In genomic region chr7:128506819-128507218, GRCh38 we compare ENCODE assay signal across 8 cellular contexts. TPM values are rescaled to one million over a fixed set of nuclear protein-coding genes. Genes with fewer than 3 reads are reported as not detected.
DNase-seq lines count a peak whose midpoint lies in the region; ATAC-seq and TF ChIP-seq lines count a peak whose summit lies in the region.
"Not testable (repeated sequence)": the region's sequence is repeated elsewhere in the genome, so short reads cannot be mapped to it uniquely, and the experiment has no call there.

No MANE protein-coding gene starts in this region.

- not testable (repeated sequence) for TF ChIP-seq CTCF in Peyer's patch (IDR thresholded peaks at IDR 0.05); brain (conservative IDR thresholded peaks at IDR 0.05)

- peak in 4 of 5 donors; percentile 18 to 38 (median 34) for DNase-seq in CD4-positive, alpha-beta memory T cell
- peak in 2 of 3 donors; percentile 29 to 49 for DNase-seq in Peyer's patch
- not testable (repeated sequence) for DNase-seq in stimulated activated effector memory CD8-positive, alpha-beta T cell treated with anti-CD3 and anti-CD28 coated beads, Interleukin-12 subunit alpha, Interleukin-12 subunit beta, amount 100 ng/mL, for 72 hours (ENCODE audit: low spot score in 2 of 2)

- H3K4me1 Mint-ChIP-seq in CD4-positive, alpha-beta memory T cell = peaks cover 11 to 36% (median 17%) of the 10 kb centered on the region in 4 donors
- H3K4me1 Mint-ChIP-seq in brain = not testable (repeated sequence)
- peaks cover 32% of the 10 kb centered on the region for H3K4me1 Mint-ChIP-seq in stimulated activated effector memory CD8-positive, alpha-beta T cell treated with anti-CD3 and anti-CD28 coated beads, Interleukin-12 subunit alpha, Interleukin-12 subunit beta, amount 100 ng/mL, for 72 hours

- H3K27ac Mint-ChIP-seq in CD4-positive, alpha-beta memory T cell = peak overlapping the region; percentile 6 to 91 (median 58)
- H3K27ac Mint-ChIP-seq in brain = peak overlapping the region in 3 of 5 experiments; percentile 24 to 75 (median 30)
- H3K27ac Mint-ChIP-seq in stimulated activated effector memory CD8-positive, alpha-beta T cell treated with anti-CD3 and anti-CD28 coated beads, Interleukin-12 subunit alpha, Interleukin-12 subunit beta, amount 100 ng/mL, for 72 hours = peak overlapping the region; percentile 80

- POLR2A ChIA-PET in CD4-positive, alpha-beta memory T cell (lab: Charles Lee; ENCODE audit: partially characterized antibody) = not testable (repeated sequence)

- ATAC-seq in GM18861 (IDR thresholded peaks at IDR 0.05; ENCODE audit: unreplicated experiment) (peak; percentile 38), GM21390 (IDR thresholded peaks at IDR 0.05; ENCODE audit: unreplicated experiment) (peak; percentile 49), HG02678 (IDR thresholded peaks at IDR 0.05; ENCODE audit: unreplicated experiment) (peak; percentile 58), HG03159 (IDR thresholded peaks at IDR 0.05; ENCODE audit: unreplicated experiment) (peak; percentile 63)
- ATAC-seq in stimulated activated effector memory CD8-positive, alpha-beta T cell treated with anti-CD3 and anti-CD28 coated beads, Interleukin-12 subunit alpha, Interleukin-12 subunit beta, amount 100 ng/mL, for 72 hours = peak; percentile 25

- H3K4me3 ChIP-seq in CD4-positive, alpha-beta memory T cell (ENCODE audit: low read length in 2 of 2); Peyer's patch: not testable (repeated sequence)

- H3K4me1 ChIP-seq in CD4-positive, alpha-beta memory T cell (ENCODE audit: insufficient read depth, low read length) = peaks cover 13% of the 10 kb centered on the region
- H3K4me1 ChIP-seq in Peyer's patch = not testable (repeated sequence)

- not testable (repeated sequence) for TF ChIP-seq POLR2A in Peyer's patch (IDR thresholded peaks at IDR 0.05)

- intact Hi-C loops in CD4-positive, alpha-beta memory T cell (cut with micrococcal nuclease) = not testable (repeated sequence)

- H3K27ac ChIP-seq in CD4-positive, alpha-beta memory T cell (ENCODE audit: low read depth, low read length) = not testable (repeated sequence)
- peak overlapping the region in 2 of 4 donors; percentile 11 to 58 for H3K27ac ChIP-seq in Peyer's patch

- H3K9me3 Mint-ChIP-seq in CD4-positive, alpha-beta memory T cell; brain; stimulated activated effector memory CD8-positive, alpha-beta T cell treated with anti-CD3 and anti-CD28 coated beads, Interleukin-12 subunit alpha, Interleukin-12 subunit beta, amount 100 ng/mL, for 72 hours: not testable (repeated sequence)

- peaks cover 8 to 14% of the 10 kb centered on the region in 2 donors for H3K36me3 Mint-ChIP-seq in CD4-positive, alpha-beta memory T cell
- H3K36me3 Mint-ChIP-seq in brain = peaks cover 16% of the 10 kb centered on the region
- H3K36me3 Mint-ChIP-seq in stimulated activated effector memory CD8-positive, alpha-beta T cell treated with anti-CD3 and anti-CD28 coated beads, Interleukin-12 subunit alpha, Interleukin-12 subunit beta, amount 100 ng/mL, for 72 hours = peaks cover 42% of the 10 kb centered on the region

- H3K4me3 Mint-ChIP-seq in CD4-positive, alpha-beta memory T cell = peak overlapping the region; percentile 2 to 68 (median 59)
- not testable (repeated sequence) for H3K4me3 Mint-ChIP-seq in brain; stimulated activated effector memory CD8-positive, alpha-beta T cell treated with anti-CD3 and anti-CD28 coated beads, Interleukin-12 subunit alpha, Interleukin-12 subunit beta, amount 100 ng/mL, for 72 hours

- not testable (repeated sequence) for H3K27me3 ChIP-seq in CD4-positive, alpha-beta memory T cell (ENCODE audit: insufficient read depth, low read length); Peyer's patch

- not testable (repeated sequence) for H3K9me3 ChIP-seq in CD4-positive, alpha-beta memory T cell (ENCODE audit: control insufficient read depth in 1 of 2, low read length in 2 of 2); Peyer's patch

- not testable (repeated sequence) for H3K36me3 ChIP-seq in CD4-positive, alpha-beta memory T cell (ENCODE audit: insufficient read depth, low read length); Peyer's patch

- not testable (repeated sequence) for H3K27me3 Mint-ChIP-seq in CD4-positive, alpha-beta memory T cell; brain

- CTCF ChIA-PET in CD4-positive, alpha-beta memory T cell (lab: Charles Lee; ENCODE audit: partially characterized antibody) = interaction anchor here (1.0 kb wide), 1 partner anchor 32 kb away, joined by 3 read pairs; no protein-coding TSS in a partner anchor

RNA-seq across cellular contexts. Expression of gene METTL2B, which starts 30.3 kb away (rescaled TPM):
- 10 to 100 TPM; 25.3 to 32.8 TPM for total RNA-seq in CD4-positive, alpha-beta memory T cell
- polyA plus RNA-seq in CD4-positive, alpha-beta memory T cell = 10 to 100 TPM; 13.2 to 25.1 TPM
- total RNA-seq in Peyer's patch = 10 to 100 TPM; 14.0 to 23.3 (median 20.4) TPM
- 20.9 TPM for polyA plus RNA-seq in brain (ENCODE audit: insufficient read depth, low read depth, low replicate concordance)

RNA-seq across cellular contexts. Expression of gene HILPDA, which starts 51.1 kb away (rescaled TPM):
- total RNA-seq in CD4-positive, alpha-beta memory T cell = 1 to 10 TPM; 3.4 to 4.5 TPM
- polyA plus RNA-seq in CD4-positive, alpha-beta memory T cell = 1 to 10 TPM; 2.4 to 3.7 TPM
- 1 to 10 TPM; 2.6 to 9.0 (median 6.0) TPM for total RNA-seq in Peyer's patch
- 24.3 TPM for polyA plus RNA-seq in brain (ENCODE audit: insufficient read depth, low read depth, low replicate concordance)

Comparison
In these comparisons a context has a peak if more than half of its experiments do, and no peak if none do; other contexts are left out.
1. H3K27ac Mint-ChIP-seq: peak in every context shown above with its lines; median percentile 80 in stimulated activated effector memory CD8-positive, alpha-beta T cell treated with anti-CD3 and anti-CD28 coated beads, Interleukin-12 subunit alpha, Interleukin-12 subunit beta, amount 100 ng/mL, for 72 hours; 58 in CD4-positive, alpha-beta memory T cell; 30 in brain.